In the genomic region with DNA sequence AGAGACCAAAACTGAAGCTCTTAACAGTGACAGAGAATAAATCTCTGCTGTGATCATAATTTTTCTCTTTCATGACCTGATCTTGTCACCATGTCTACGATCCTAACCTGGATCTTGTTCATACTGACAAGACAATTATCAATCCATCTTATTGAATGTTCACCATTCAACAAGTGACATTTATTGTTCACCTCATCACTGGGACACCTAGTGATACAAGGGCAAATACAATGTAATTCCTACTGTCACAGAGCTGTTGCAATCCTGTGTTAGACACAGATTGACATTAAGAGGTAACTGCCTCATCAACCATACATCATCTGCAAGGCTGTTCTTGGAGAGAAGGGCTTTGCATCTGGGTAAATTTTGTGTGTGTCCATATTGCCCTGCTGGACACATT, we compare ENCODE assay signal across 29 cellular contexts.
"Had no signal": no experiment of that assay in that cellular context is flagged by ENCODE, and none has a peak within 500 bp of the region (broad histone marks: within the 10 kb centered on the region; RNA-seq: fewer than 3 reads in every experiment).

No MANE protein-coding gene starts in this region.

- H3K4me3 ChIP-seq: colonic mucosa, coronary artery, dorsolateral prefrontal cortex, esophagus muscularis mucosa, esophagus squamous epithelium, gastrocnemius medialis, gastroesophageal sphincter, heart left ventricle, heart right ventricle had no signal

- FAIRE-seq: colon, endometrium, endothelial cell of umbilical vein, frontal cortex had no signal

- H3K9me3 ChIP-seq: colonic mucosa, esophagus muscularis mucosa, esophagus squamous epithelium, gastrocnemius medialis, gastroesophageal sphincter, heart left ventricle, heart right ventricle had no signal

- H3K4me1 ChIP-seq: colonic mucosa, esophagus muscularis mucosa, esophagus squamous epithelium, foreskin keratinocyte, gastrocnemius medialis, gastroesophageal sphincter, heart left ventricle, heart right ventricle had no signal

- ATAC-seq: effector memory CD8-positive, alpha-beta T cell; esophagus mucosa; foreskin keratinocyte; gastrocnemius medialis; gastroesophageal sphincter; heart left ventricle; heart right ventricle had no signal

- H3K27me3 ChIP-seq: colonic mucosa, dorsolateral prefrontal cortex, esophagus muscularis mucosa, esophagus squamous epithelium, foreskin keratinocyte, gastrocnemius medialis, gastroesophageal sphincter, heart left ventricle, heart right ventricle had no signal

- H3K27ac ChIP-seq: colonic mucosa, coronary artery, dorsolateral prefrontal cortex, epithelial cell of prostate, esophagus muscularis mucosa, esophagus squamous epithelium, foreskin keratinocyte, gastrocnemius medialis, gastroesophageal sphincter, heart left ventricle, heart right ventricle had no signal

- DNase-seq: colonic mucosa; cortex of kidney; dermis blood vessel endothelial cell; dorsolateral prefrontal cortex; effector CD4-positive, alpha-beta T cell; effector CD8-positive, alpha-beta T cell; effector memory CD4-positive, alpha-beta T cell; effector memory CD8-positive, alpha-beta T cell; endodermal cell; erythroblast; esophagus squamous epithelium; foreskin fibroblast; foreskin keratinocyte; foreskin melanocyte; gastrocnemius medialis; glutamatergic neuron; head of caudate nucleus; heart left ventricle; heart right ventricle had no signal

- H3K9me3 Mint-ChIP-seq: dendritic cell treated with granulocyte-macrophage colony-stimulating factor and Interleukin-4, amounts not matched to agents 40 ng/mL and 50 ng/mL, for 4 days; endodermal cell had no signal

- H3K27ac Mint-ChIP-seq: dendritic cell treated with granulocyte-macrophage colony-stimulating factor and Interleukin-4, amounts not matched to agents 40 ng/mL and 50 ng/mL, for 4 days; effector memory CD8-positive, alpha-beta T cell; endodermal cell had no signal

- H3K36me3 ChIP-seq: colonic mucosa, esophagus muscularis mucosa, esophagus squamous epithelium, gastrocnemius medialis, gastroesophageal sphincter, heart left ventricle, heart right ventricle had no signal
